Comparison of ENCODE assay signal across 9 cellular contexts in genomic region chr10:69914373-69915268, GRCh38.
DNase-seq lines count a peak whose midpoint lies in the region; ATAC-seq and TF ChIP-seq lines count a peak whose summit lies in the region.
"Had no signal": no experiment of that assay in that cellular context is flagged by ENCODE, and none has a peak within 500 bp of the region (broad histone marks: within the 10 kb centered on the region; RNA-seq: fewer than 3 reads in every experiment).

No MANE protein-coding gene starts in this region.

- intact Hi-C loops in PC-3 (cut with micrococcal nuclease), result loop anchor here (1.0 to 5.0 kb wide), 6 partner anchors 53 to 270 kb away; no protein-coding TSS in a partner anchor
- intact Hi-C loops in activated T-helper 1 cell treated with anti-CD3 and anti-CD28 coated beads, Interleukin-12 subunit alpha, Interleukin-12 subunit beta, Interleukin-2, Interleukin-4 antibody, amounts not matched to agents 30 ng/mL and 10 ng/mL and 1 ng/mL, durations not matched to agents 14 hours and 24 hours and 36 hours (cut with micrococcal nuclease), result loop anchor here (1.0 to 10.0 kb wide), 3 partner anchors 127 to 397 kb away; no protein-coding TSS in a partner anchor

- CTCF ChIA-PET in PC-3 (lab: Charles Lee), result interaction anchor here (0.6 to 2.1 kb wide), 17 partner anchors 9 to 645 kb away, joined by 3 to 36 read pairs (median 4); partner anchors contain the start of genes COL13A1 and TYSND1

- H3K27me3 ChIP-seq in PC-3 (ENCODE audit: low read length) (no peaks in the 10 kb centered on the region), neutrophil (peaks cover 24% of the 10 kb centered on the region)

- H4K20me1 ChIP-seq in PC-3 (ENCODE audit: low read length), result no peaks in the 10 kb centered on the region

- TF ChIP-seq CTCF in PC-3 (conservative IDR thresholded peaks at IDR 0.05; ENCODE audit: low read depth, low read length) (peak; percentile 100), fibroblast of villous mesenchyme (IDR thresholded peaks at IDR 0.05; ENCODE audit: insufficient read depth, low read depth, low read length) (peak; percentile 93), neutrophil (IDR thresholded peaks at IDR 0.05) (peak; percentile 74)

- H3K9me3 ChIP-seq in PC-3 (ENCODE audit: low read length), result no peaks in the 10 kb centered on the region
- H3K9me3 ChIP-seq in neutrophil, result no peaks in the 10 kb centered on the region

- no peak overlapping the region for H3K27ac ChIP-seq in PC-3 (ENCODE audit: low read length)
- H3K27ac ChIP-seq in neutrophil, result no peak overlapping the region
- H3K27ac ChIP-seq: SK-N-MC had no signal

- no peak overlapping the region for H3K9ac ChIP-seq in PC-3 (ENCODE audit: low read length)

- H3F3A ChIP-seq in PC-3 (ENCODE audit: low read length, unreplicated experiment), result no peaks in the 10 kb centered on the region

- no peak overlapping the region for H3K4me3 Mint-ChIP-seq in activated T-helper 1 cell treated with anti-CD3 and anti-CD28 coated beads, Interleukin-12 subunit alpha, Interleukin-12 subunit beta, Interleukin-2, Interleukin-4 antibody, amounts not matched to agents 30 ng/mL and 10 ng/mL and 1 ng/mL, durations not matched to agents 14 hours and 24 hours and 36 hours

- peak; percentile 43 for ATAC-seq in HG03442 (IDR thresholded peaks at IDR 0.05; ENCODE audit: unreplicated experiment)
- peak; percentile 76 for ATAC-seq in PC-3
- ATAC-seq in GM19467 (IDR thresholded peaks at IDR 0.05; ENCODE audit: unreplicated experiment), result no peak

- H3K27ac Mint-ChIP-seq in activated T-helper 1 cell treated with anti-CD3 and anti-CD28 coated beads, Interleukin-12 subunit alpha, Interleukin-12 subunit beta, Interleukin-2, Interleukin-4 antibody, amounts not matched to agents 30 ng/mL and 10 ng/mL and 1 ng/mL, durations not matched to agents 14 hours and 24 hours and 36 hours, result no peak overlapping the region

- DNase-seq in D341Med (ENCODE audit: low spot score) (peak; percentile 76), PC-3 (peak; percentile 89), fibroblast of villous mesenchyme (ENCODE audit: low read depth) (peak; percentile 69), stromal cell of bone marrow (ENCODE audit: low read depth) (peak; percentile 38)
- peak; percentile 34 for DNase-seq in activated T-helper 1 cell treated with anti-CD3 and anti-CD28 coated beads, Interleukin-12 subunit alpha, Interleukin-12 subunit beta, Interleukin-2, Interleukin-4 antibody, amounts not matched to agents 30 ng/mL and 10 ng/mL and 1 ng/mL, durations not matched to agents 14 hours and 24 hours and 36 hours (ENCODE audit: low spot score)

- H3K4me3 ChIP-seq in PC-3 (ENCODE audit: low read length) (no peak overlapping the region), fibroblast of villous mesenchyme (ENCODE audit: low read depth, low read length) (no peak overlapping the region), neutrophil (ENCODE audit: low read depth in 1 of 2, low read length in 1 of 2) (no peak overlapping the region)
- H3K4me3 ChIP-seq: SK-N-MC had no signal

- H3K79me2 ChIP-seq in PC-3 (ENCODE audit: low read length), result no peaks in the 10 kb centered on the region

- H2AFZ ChIP-seq in PC-3 (ENCODE audit: low read length), result no peak overlapping the region

- H3K4me1 ChIP-seq in PC-3 (ENCODE audit: insufficient read depth, low read length) (no peaks in the 10 kb centered on the region), neutrophil (ENCODE audit: control insufficient read depth in 1 of 2, insufficient read depth in 1 of 2, low read depth in 1 of 2, low read length in 1 of 2) (no peaks in the 10 kb centered on the region)

- no peaks in the 10 kb centered on the region for H3K4me1 Mint-ChIP-seq in activated T-helper 1 cell treated with anti-CD3 and anti-CD28 coated beads, Interleukin-12 subunit alpha, Interleukin-12 subunit beta, Interleukin-2, Interleukin-4 antibody, amounts not matched to agents 30 ng/mL and 10 ng/mL and 1 ng/mL, durations not matched to agents 14 hours and 24 hours and 36 hours (ENCODE audit: low read depth)

- H3K9me2 ChIP-seq in PC-3 (replicated peaks; ENCODE audit: low read length), result no peaks in the 10 kb centered on the region

- no TSS peak for BruUV-seq in PC-3 (replicated peaks; lab: Mats Ljungman, UMichigan)

- POLR2A ChIA-PET in PC-3 (lab: Charles Lee; ENCODE audit: unreplicated experiment), result interaction anchor here (0.6 kb wide), 1 partner anchor 184 kb away, joined by 5 read pairs; no protein-coding TSS in a partner anchor

- H3K36me3 Mint-ChIP-seq in activated T-helper 1 cell treated with anti-CD3 and anti-CD28 coated beads, Interleukin-12 subunit alpha, Interleukin-12 subunit beta, Interleukin-2, Interleukin-4 antibody, amounts not matched to agents 30 ng/mL and 10 ng/mL and 1 ng/mL, durations not matched to agents 14 hours and 24 hours and 36 hours (ENCODE audit: low read depth), result no peaks in the 10 kb centered on the region

- no peak overlapping the region for H3K4me2 ChIP-seq in PC-3 (ENCODE audit: low read length)

- H3K9me3 Mint-ChIP-seq in activated T-helper 1 cell treated with anti-CD3 and anti-CD28 coated beads, Interleukin-12 subunit alpha, Interleukin-12 subunit beta, Interleukin-2, Interleukin-4 antibody, amounts not matched to agents 30 ng/mL and 10 ng/mL and 1 ng/mL, durations not matched to agents 14 hours and 24 hours and 36 hours, result no peaks in the 10 kb centered on the region

- H3K36me3 ChIP-seq in PC-3 (ENCODE audit: low read depth, low read length) (peaks cover 7% of the 10 kb centered on the region; the same call in 1 of the 2 replicates), neutrophil (no peaks in the 10 kb centered on the region)

- peaks cover 5% of the 10 kb centered on the region for H3K27me3 Mint-ChIP-seq in activated T-helper 1 cell treated with anti-CD3 and anti-CD28 coated beads, Interleukin-12 subunit alpha, Interleukin-12 subunit beta, Interleukin-2, Interleukin-4 antibody, amounts not matched to agents 30 ng/mL and 10 ng/mL and 1 ng/mL, durations not matched to agents 14 hours and 24 hours and 36 hours (ENCODE audit: insufficient read depth)

Comparison
In these comparisons a context has a peak if more than half of its experiments do, and no peak if none do; other contexts are left out.
1. DNase-seq: peak in every context shown above with its lines; median percentile 89 in PC-3; 76 in D341Med; 69 in fibroblast of villous mesenchyme; 38 in stromal cell of bone marrow; 34 in activated T-helper 1 cell treated with anti-CD3 and anti-CD28 coated beads, Interleukin-12 subunit alpha, Interleukin-12 subunit beta, Interleukin-2, Interleukin-4 antibody, amounts not matched to agents 30 ng/mL and 10 ng/mL and 1 ng/mL, durations not matched to agents 14 hours and 24 hours and 36 hours.